ENCODE assay signal across 14 cellular contexts in the genomic region with DNA sequence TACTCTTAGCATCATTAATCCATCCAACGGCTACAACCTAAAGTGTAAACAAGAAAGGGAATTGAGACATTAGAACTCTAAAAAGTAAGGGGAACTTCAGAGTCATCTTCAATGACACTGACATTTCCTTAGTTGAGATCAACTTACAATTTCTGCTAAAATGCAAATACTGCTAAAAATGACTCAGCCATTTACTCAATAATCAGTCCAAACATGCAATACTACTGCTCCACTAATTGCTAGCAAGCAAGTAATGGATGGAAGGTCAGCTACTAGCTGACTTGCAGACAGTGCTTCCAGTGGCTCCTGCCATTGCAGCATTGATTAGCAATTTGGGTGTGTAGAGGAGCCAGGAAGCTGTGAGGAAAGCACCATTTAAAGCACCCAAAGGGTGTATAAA. TPM values are rescaled to one million over a fixed set of nuclear protein-coding genes. Genes with fewer than 3 reads are reported as not detected.
DNase-seq lines count a peak whose midpoint lies in the region; ATAC-seq lines count a peak whose summit lies in the region.
"Had no signal": no experiment of that assay in that cellular context is flagged by ENCODE, and none has a peak within 500 bp of the region (broad histone marks: within the 10 kb centered on the region; RNA-seq: fewer than 3 reads in every experiment).

No MANE protein-coding gene starts in this region.

- WGBS in mesenchymal stem cell, result 90% methylated on average over 1 of the region's 1 CpG

- no peak overlapping the region for H3K23ac ChIP-seq in mesenchymal stem cell (ENCODE audit: low read length in 2 of 2)

- H3K4me1 ChIP-seq in mesenchymal stem cell (ENCODE audit: control insufficient read depth, insufficient read depth, low read depth, low read length), result peaks cover 2% of the 10 kb centered on the region

- no peak overlapping the region for H4K8ac ChIP-seq in mesenchymal stem cell (ENCODE audit: low read length)

- H3K36me3 ChIP-seq in mesenchymal stem cell (ENCODE audit: control insufficient read depth in 1 of 2, insufficient read depth in 2 of 2, low read depth in 1 of 2, low read length in 2 of 2), result no peaks in the 10 kb centered on the region
- H3K36me3 ChIP-seq: cardiac muscle cell had no signal

- no peak overlapping the region for H2AFZ ChIP-seq in mesenchymal stem cell (ENCODE audit: low read depth, low read length)

- H3K4ac ChIP-seq in mesenchymal stem cell (ENCODE audit: low read depth in 1 of 2, low read length in 2 of 2), result no peak overlapping the region

- H4K91ac ChIP-seq in mesenchymal stem cell (ENCODE audit: low read length), result no peak overlapping the region

- no peak overlapping the region for H2AK5ac ChIP-seq in mesenchymal stem cell (ENCODE audit: low read length, severe bottlenecking)

- no peak overlapping the region for H3K27ac ChIP-seq in mesenchymal stem cell (ENCODE audit: low read length, poor library complexity, severe bottlenecking)
- H3K27ac ChIP-seq: cardiac muscle cell, skin epidermis had no signal

- H3K9ac ChIP-seq in mesenchymal stem cell (ENCODE audit: low read length), result peak overlapping the region; percentile 41

- no peak overlapping the region for H3K4me3 ChIP-seq in mesenchymal stem cell (ENCODE audit: insufficient read depth in 1 of 2, low read depth in 1 of 2, low read length in 2 of 2)
- H3K4me3 ChIP-seq: cardiac muscle cell, skin epidermis had no signal

- no peak overlapping the region for H3K4me2 ChIP-seq in mesenchymal stem cell (ENCODE audit: low read length, poor library complexity, severe bottlenecking)

- no peak overlapping the region for H3K18ac ChIP-seq in mesenchymal stem cell (ENCODE audit: low read depth in 1 of 2, low read length in 2 of 2)

- no peak for ATAC-seq in HG02973 (IDR thresholded peaks at IDR 0.05; ENCODE audit: unreplicated experiment)
- ATAC-seq: left ventricle myocardium superior had no signal

- peak; percentile 42 for DNase-seq in GM04504 (ENCODE audit: low read depth)
- DNase-seq in MV-4-11 (lab: John Stamatoyannopoulos, UW), result peak; percentile 91
- peak; percentile 3 for DNase-seq in amniotic stem cell (lab: John Stamatoyannopoulos, UW)
- peak; percentile 86 for DNase-seq in mesenchymal stem cell
- DNase-seq in DMS 273 (lab: John Stamatoyannopoulos, UW; ENCODE audit: unreplicated experiment), result no peak
- no peak for DNase-seq in SW 1271 (lab: John Stamatoyannopoulos, UW)
- DNase-seq: activated CD4-positive, alpha-beta T cell treated with anti-CD3 and anti-CD28 coated beads, Interleukin-2, amount 50 U/mL, for 48 hours; hypothalamus; KG1; left ventricle myocardium superior; NCI-H2029 treated with DMSO at 0.1 percent for 48 hours had no signal

- no peak overlapping the region for H2BK120ac ChIP-seq in mesenchymal stem cell (ENCODE audit: low read depth, low read length)

- H2BK15ac ChIP-seq in mesenchymal stem cell (ENCODE audit: low read depth, poor library complexity, severe bottlenecking), result no peak overlapping the region

- H3K14ac ChIP-seq in mesenchymal stem cell (ENCODE audit: low read length in 2 of 2), result no peak overlapping the region

- no peak overlapping the region for H2BK12ac ChIP-seq in mesenchymal stem cell (ENCODE audit: low read length in 2 of 2)

- H3K79me1 ChIP-seq in mesenchymal stem cell (replicated peaks; ENCODE audit: low read length, poor library complexity, severe bottlenecking), result no peaks in the 10 kb centered on the region

- no peak overlapping the region for H2BK5ac ChIP-seq in mesenchymal stem cell (ENCODE audit: low read depth, low read length, poor library complexity, severe bottlenecking)

- no peaks in the 10 kb centered on the region for H3K27me3 ChIP-seq in mesenchymal stem cell (ENCODE audit: control insufficient read depth in 1 of 2, insufficient read depth in 1 of 2, low read length in 2 of 2)
- H3K27me3 ChIP-seq: cardiac muscle cell had no signal

- H3K9me3 ChIP-seq in mesenchymal stem cell (ENCODE audit: control insufficient read depth, low read length), result no peaks in the 10 kb centered on the region

RNA-seq across cellular contexts. Expression of a gene that starts 28.4 kb away (rescaled TPM):
- polyA plus RNA-seq in mesenchymal stem cell (2013, experiment 1 of 2), result not detected
- not detected for polyA plus RNA-seq in mesenchymal stem cell (2013, experiment 2 of 2)
- polyA plus RNA-seq: cardiac muscle cell had no signal

Comparison
In these comparisons a context has a peak if more than half of its experiments do, and no peak if none do; other contexts are left out.
1. DNase-seq: peak in GM04504 (single experiment), MV-4-11 (single experiment), amniotic stem cell (single experiment) and mesenchymal stem cell (single experiment); none in DMS 273 (single experiment) and SW 1271 (0 of 2).